In genomic region chr2:1521191-1521877, GRCh38 we compare ENCODE assay signal across 14 cellular contexts.
"Had no signal": no experiment of that assay in that cellular context is flagged by ENCODE, and none has a peak within 500 bp of the region (broad histone marks: within the 10 kb centered on the region; RNA-seq: fewer than 3 reads in every experiment).

No MANE protein-coding gene starts in this region.

- H3K27ac ChIP-seq: adrenal gland, breast epithelium, gastrocnemius medialis had no signal

- H3K27ac Mint-ChIP-seq: activated CD4-positive, alpha-beta memory T cell treated with anti-CD3 and anti-CD28 coated beads, Interleukin-2, amount 10 ng/mL, durations not matched to agents 7 days and 5 days; activated naive CD4-positive, alpha-beta T cell treated with anti-CD3 and anti-CD28 coated beads, Interleukin-2, amount 50 U/mL, for 24 hours; activated T-cell treated with anti-CD3 and anti-CD28 coated beads, Interleukin-2, amount 50 U/mL, for 24 hours; natural killer cell treated with Interleukin-12 subunit alpha and Interleukin-12 subunit beta and Interleukin-15 and Interleukin-18, amount 100 ng/mL, for 72 hours had no signal

- H3K27me3 Mint-ChIP-seq: activated CD4-positive, alpha-beta memory T cell treated with anti-CD3 and anti-CD28 coated beads, Interleukin-2, amount 10 ng/mL, durations not matched to agents 7 days and 5 days; activated naive CD4-positive, alpha-beta T cell treated with anti-CD3 and anti-CD28 coated beads, Interleukin-2, amount 50 U/mL, for 24 hours; activated T-cell treated with anti-CD3 and anti-CD28 coated beads, Interleukin-2, amount 50 U/mL, for 24 hours had no signal

- H3K27me3 ChIP-seq: adrenal gland, breast epithelium, gastrocnemius medialis had no signal

- DNase-seq: activated CD4-positive, alpha-beta memory T cell treated with anti-CD3 and anti-CD28 coated beads, Interleukin-2, amount 10 ng/mL, durations not matched to agents 7 days and 5 days; activated CD4-positive, alpha-beta T cell treated with anti-CD3 and anti-CD28 coated beads for 4 hours; activated T-cell treated with anti-CD3 and anti-CD28 coated beads, Interleukin-2, amount 50 U/mL, for 24 hours; cerebellar nuclear complex; effector CD4-positive, alpha-beta T cell; gastrocnemius medialis; head of caudate nucleus; SW 1271 had no signal

- H3K9me3 ChIP-seq: adrenal gland, breast epithelium, gastrocnemius medialis had no signal

- H3K4me3 Mint-ChIP-seq: activated CD4-positive, alpha-beta memory T cell treated with anti-CD3 and anti-CD28 coated beads, Interleukin-2, amount 10 ng/mL, durations not matched to agents 7 days and 5 days; activated naive CD4-positive, alpha-beta T cell treated with anti-CD3 and anti-CD28 coated beads, Interleukin-2, amount 50 U/mL, for 24 hours; activated T-cell treated with anti-CD3 and anti-CD28 coated beads, Interleukin-2, amount 50 U/mL, for 24 hours; natural killer cell treated with Interleukin-12 subunit alpha and Interleukin-12 subunit beta and Interleukin-15 and Interleukin-18, amount 100 ng/mL, for 72 hours had no signal

- H3K36me3 ChIP-seq: adrenal gland, breast epithelium, gastrocnemius medialis had no signal

- H3K4me1 ChIP-seq: adrenal gland, breast epithelium, gastrocnemius medialis had no signal

- H3K36me3 Mint-ChIP-seq: activated naive CD4-positive, alpha-beta T cell treated with anti-CD3 and anti-CD28 coated beads, Interleukin-2, amount 50 U/mL, for 24 hours; natural killer cell treated with Interleukin-12 subunit alpha and Interleukin-12 subunit beta and Interleukin-15 and Interleukin-18, amount 100 ng/mL, for 72 hours had no signal

- H3K4me3 ChIP-seq: adrenal gland, breast epithelium, gastrocnemius medialis, lung had no signal

- ATAC-seq: gastrocnemius medialis; left lobe of liver; natural killer cell treated with Interleukin-12 subunit alpha and Interleukin-12 subunit beta and Interleukin-15 and Interleukin-18, amount 100 ng/mL, for 72 hours had no signal

- H3K9me3 Mint-ChIP-seq: activated CD4-positive, alpha-beta memory T cell treated with anti-CD3 and anti-CD28 coated beads, Interleukin-2, amount 10 ng/mL, durations not matched to agents 7 days and 5 days; activated naive CD4-positive, alpha-beta T cell treated with anti-CD3 and anti-CD28 coated beads, Interleukin-2, amount 50 U/mL, for 24 hours; activated T-cell treated with anti-CD3 and anti-CD28 coated beads, Interleukin-2, amount 50 U/mL, for 24 hours; natural killer cell treated with Interleukin-12 subunit alpha and Interleukin-12 subunit beta and Interleukin-15 and Interleukin-18, amount 100 ng/mL, for 72 hours had no signal
